Comparison of ENCODE assay signal across 16 cellular contexts in genomic region chr2:122163596-122163995, GRCh38.
"Had no signal": no experiment of that assay in that cellular context is flagged by ENCODE, and none has a peak within 500 bp of the region (broad histone marks: within the 10 kb centered on the region; RNA-seq: fewer than 3 reads in every experiment).

No MANE protein-coding gene starts in this region.

- H3K27me3 Mint-ChIP-seq: stimulated activated naive CD8-positive, alpha-beta T cell treated with anti-CD3 and anti-CD28 coated beads, Interleukin-15, Interleukin-2, amounts not matched to agents 100 ng/mL and 50 ng/mL, for 24 hours had no signal

- H3K36me3 Mint-ChIP-seq: naive thymus-derived CD8-positive, alpha-beta T cell; stimulated activated effector memory CD8-positive, alpha-beta T cell treated with anti-CD3 and anti-CD28 coated beads, Interleukin-12 subunit alpha, Interleukin-12 subunit beta, amount 100 ng/mL, for 72 hours had no signal

- H3K4me3 Mint-ChIP-seq: naive thymus-derived CD8-positive, alpha-beta T cell; stimulated activated effector memory CD8-positive, alpha-beta T cell treated with anti-CD3 and anti-CD28 coated beads, Interleukin-12 subunit alpha, Interleukin-12 subunit beta, amount 100 ng/mL, for 72 hours; stimulated activated naive CD8-positive, alpha-beta T cell treated with anti-CD3 and anti-CD28 coated beads, Interleukin-15, Interleukin-2, amounts not matched to agents 100 ng/mL and 50 ng/mL, for 24 hours had no signal

- H3K9me3 Mint-ChIP-seq: naive thymus-derived CD8-positive, alpha-beta T cell; stimulated activated effector memory CD8-positive, alpha-beta T cell treated with anti-CD3 and anti-CD28 coated beads, Interleukin-12 subunit alpha, Interleukin-12 subunit beta, amount 100 ng/mL, for 72 hours; stimulated activated naive CD8-positive, alpha-beta T cell treated with anti-CD3 and anti-CD28 coated beads, Interleukin-15, Interleukin-2, amounts not matched to agents 100 ng/mL and 50 ng/mL, for 24 hours had no signal

- DNase-seq: effector memory CD4-positive, alpha-beta T cell; heart left ventricle; hippocampal formation; left colon; naive thymus-derived CD8-positive, alpha-beta T cell; psoas muscle; retina; right lobe of liver; stimulated activated CD4-positive, alpha-beta T cell treated with anti-CD3 and anti-CD28 coated beads, Interleukin-4, amount 100 ng/mL, for 1 hour; stimulated activated CD8-positive, alpha-beta memory T cell treated with anti-CD3 and anti-CD28 coated beads, Interleukin-4, amount 100 ng/mL, for 48 hours; tibial artery; upper lobe of left lung; uterus had no signal

- H3K4me3 ChIP-seq: heart left ventricle, psoas muscle, right lobe of liver, tibial artery, upper lobe of left lung, uterus had no signal

- ATAC-seq: esophagus mucosa; heart left ventricle; left colon; naive thymus-derived CD8-positive, alpha-beta T cell; psoas muscle; right lobe of liver; stimulated activated effector memory CD8-positive, alpha-beta T cell treated with anti-CD3 and anti-CD28 coated beads, Interleukin-12 subunit alpha, Interleukin-12 subunit beta, amount 100 ng/mL, for 72 hours had no signal

- H3K4me1 Mint-ChIP-seq: naive thymus-derived CD8-positive, alpha-beta T cell; stimulated activated effector memory CD8-positive, alpha-beta T cell treated with anti-CD3 and anti-CD28 coated beads, Interleukin-12 subunit alpha, Interleukin-12 subunit beta, amount 100 ng/mL, for 72 hours had no signal

- H3K27ac Mint-ChIP-seq: naive thymus-derived CD8-positive, alpha-beta T cell; stimulated activated effector memory CD8-positive, alpha-beta T cell treated with anti-CD3 and anti-CD28 coated beads, Interleukin-12 subunit alpha, Interleukin-12 subunit beta, amount 100 ng/mL, for 72 hours; stimulated activated naive CD8-positive, alpha-beta T cell treated with anti-CD3 and anti-CD28 coated beads, Interleukin-15, Interleukin-2, amounts not matched to agents 100 ng/mL and 50 ng/mL, for 24 hours had no signal
